1 cellular context compared by ENCODE assay signal in genomic region chr13:33261426-33262068, GRCh38.
TF ChIP-seq lines count a peak whose summit lies in the region.

No MANE protein-coding gene starts in this region.

TF ChIP-seq in A549, 52 proteins besides CTCF, POLR2A, EP300 and RAD21 (continued from another document):
- no peak for TF ChIP-seq ZNF302 (CRISPR knock-in tag; IDR thresholded peaks at IDR 0.05)
